Comparison of ENCODE assay signal across 16 cellular contexts in the genomic region with DNA sequence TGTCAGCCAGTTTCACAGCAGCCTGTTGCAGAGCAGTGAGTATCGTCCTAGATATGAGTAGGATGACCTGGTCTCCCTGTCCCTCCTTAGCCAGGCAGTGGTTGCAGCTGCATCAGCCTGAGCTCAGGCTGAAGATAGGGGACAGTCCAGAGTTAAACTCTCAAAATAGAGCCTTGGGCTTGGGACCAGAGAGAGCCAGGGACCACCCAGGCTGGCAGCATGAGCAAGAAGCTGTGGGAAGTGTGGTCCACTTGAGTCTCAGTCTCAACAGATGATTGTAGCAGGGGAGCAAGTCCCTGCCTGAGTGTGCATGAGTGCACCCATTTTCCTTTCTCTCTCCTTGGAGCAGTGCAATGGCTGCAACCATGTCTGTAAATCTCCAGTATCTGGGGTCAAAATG. TPM values are rescaled to one million over a fixed set of nuclear protein-coding genes. Genes with fewer than 3 reads are reported as not detected.
A peak's percentile ranks its signal among the peaks of the same experiment; 100 is the strongest.
DNase-seq lines count a peak whose midpoint lies in the region; ATAC-seq, FAIRE-seq and TF ChIP-seq lines count a peak whose summit lies in the region.
"Had no signal": no experiment of that assay in that cellular context is flagged by ENCODE, and none has a peak within 500 bp of the region (broad histone marks: within the 10 kb centered on the region; RNA-seq: fewer than 3 reads in every experiment).

No MANE protein-coding gene starts in this region.

- intact Hi-C loops in pancreas (cut with DNase I), result no loop called here

- H3K14ac ChIP-seq in mesenchymal stem cell (ENCODE audit: low read length in 2 of 2), result no peak overlapping the region

- TF ChIP-seq RAD21 in A549 (conservative IDR thresholded peaks at IDR 0.05 in 1 of 2, IDR thresholded peaks at IDR 0.05 in 1 of 2), result no peak

- H2BK5ac ChIP-seq in mesenchymal stem cell (ENCODE audit: low read depth, low read length, poor library complexity, severe bottlenecking), result no peak overlapping the region

- H3K4me2 ChIP-seq in A549, result no peak overlapping the region
- no peak overlapping the region for H3K4me2 ChIP-seq in mesenchymal stem cell (ENCODE audit: low read length, poor library complexity, severe bottlenecking)
- H3K4me2 ChIP-seq: BLaER1 treated with 17β-estradiol and CSF1 and Interleukin-3, amounts not matched to agents 10 nM and 100 nM had no signal

- H4K91ac ChIP-seq in mesenchymal stem cell (ENCODE audit: low read length), result peak overlapping the region; percentile 15

- CTCF ChIA-PET in A549 (lab: Yijun Ruan, JAX), result interaction anchor here (0.7 to 8.4 kb wide), 3 partner anchors 8 to 37 kb away, joined by 3 to 60 read pairs (median 3); partner anchors contain the start of gene TACR1

- TF ChIP-seq EP300 in A549 (IDR thresholded peaks at IDR 0.05), result no peak

- POLR2A ChIA-PET in A549 (lab: Yijun Ruan, JAX), result interaction anchor here (1.4 kb wide), 1 partner anchor 39 kb away, joined by 6 read pairs; no protein-coding TSS in a partner anchor

- no peak overlapping the region for H2AK5ac ChIP-seq in mesenchymal stem cell (ENCODE audit: low read length, severe bottlenecking)

- H3K4me3 ChIP-seq in A549 (no peak overlapping the region), SJSA1 (no peak overlapping the region), mesenchymal stem cell (ENCODE audit: insufficient read depth in 1 of 2, low read depth in 1 of 2, low read length in 2 of 2) (no peak overlapping the region), pancreas (no peak overlapping the region)
- H3K4me3 ChIP-seq: BLaER1 treated with 17β-estradiol and CSF1 and Interleukin-3, amounts not matched to agents 10 nM and 100 nM; HAP-1 had no signal

- ATAC-seq in A549 (no peak), pancreas (no peak)
- ATAC-seq: CD8-positive, alpha-beta T cell had no signal

- H3K9me3 ChIP-seq in A549 (peaks cover 34% of the 10 kb centered on the region), SJSA1 (replicated peaks) (no peaks in the 10 kb centered on the region; the same call in 1 of the 2 replicates), mesenchymal stem cell (ENCODE audit: control insufficient read depth, low read length) (peaks cover 5% of the 10 kb centered on the region), pancreas (no peaks in the 10 kb centered on the region)
- H3K9me3 ChIP-seq: HAP-1 had no signal

- H3K36me3 ChIP-seq in SJSA1 (peaks cover 10% of the 10 kb centered on the region), mesenchymal stem cell (ENCODE audit: control insufficient read depth in 1 of 2, insufficient read depth in 2 of 2, low read depth in 1 of 2, low read length in 2 of 2) (no peaks in the 10 kb centered on the region), pancreas (no peaks in the 10 kb centered on the region)
- H3K36me3 ChIP-seq: BLaER1 treated with 17β-estradiol and CSF1 and Interleukin-3, amounts not matched to agents 10 nM and 100 nM; HAP-1 had no signal

- H3K27ac ChIP-seq in A549, result peak overlapping the region; percentile 82 to 90
- peak overlapping the region; percentile 98 for H3K27ac ChIP-seq in SJSA1
- H3K27ac ChIP-seq in mesenchymal stem cell (ENCODE audit: low read length, poor library complexity, severe bottlenecking), result no peak overlapping the region
- no peak overlapping the region for H3K27ac ChIP-seq in pancreas
- H3K27ac ChIP-seq: 22Rv1; BLaER1 treated with 17β-estradiol and CSF1 and Interleukin-3, amounts not matched to agents 10 nM and 100 nM had no signal

- H3K79me1 ChIP-seq in mesenchymal stem cell (replicated peaks; ENCODE audit: low read length, poor library complexity, severe bottlenecking), result no peaks in the 10 kb centered on the region

- H3K4ac ChIP-seq in mesenchymal stem cell (ENCODE audit: low read depth in 1 of 2, low read length in 2 of 2), result no peak overlapping the region

- no peak for TF ChIP-seq POLR2A in A549 (IDR thresholded peaks at IDR 0.05; ENCODE audit: low read length)

- WGBS in A549 (ENCODE audit: missing lambda C conversion rate), result 100% methylated on average over 1 of the region's 1 CpG
- 76% methylated on average over 1 of the region's 1 CpG for WGBS in mesenchymal stem cell
- 82 to 94% methylated on average over 1 of the region's 1 CpG for WGBS in pancreas, 2 donors

- H2BK15ac ChIP-seq in mesenchymal stem cell (ENCODE audit: low read depth, poor library complexity, severe bottlenecking), result no peak overlapping the region

- no peak overlapping the region for H2AFZ ChIP-seq in mesenchymal stem cell (ENCODE audit: low read depth, low read length)

- FAIRE-seq in A549 (lab: Jason Lieb, UNC) (no peak), urothelium cell line (lab: Jason Lieb, UNC) (peak; percentile 40), pancreas (lab: Jason Lieb, UNC) (no peak)

- no peak overlapping the region for H3K18ac ChIP-seq in mesenchymal stem cell (ENCODE audit: low read depth in 1 of 2, low read length in 2 of 2)

- no peak overlapping the region for H3K23ac ChIP-seq in mesenchymal stem cell (ENCODE audit: low read length in 2 of 2)

- H2BK12ac ChIP-seq in mesenchymal stem cell (ENCODE audit: low read length in 2 of 2), result no peak overlapping the region

- H4K8ac ChIP-seq in mesenchymal stem cell (ENCODE audit: low read length), result no peak overlapping the region

- H3K4me1 ChIP-seq in A549 (peaks cover 20% of the 10 kb centered on the region), SJSA1 (replicated peaks) (peaks cover 34% of the 10 kb centered on the region), mesenchymal stem cell (ENCODE audit: control insufficient read depth, insufficient read depth, low read depth, low read length) (no peaks in the 10 kb centered on the region), pancreas (no peaks in the 10 kb centered on the region)
- H3K4me1 ChIP-seq: BLaER1 treated with 17β-estradiol and CSF1 and Interleukin-3, amounts not matched to agents 10 nM and 100 nM; HAP-1 had no signal

- no peaks in the 10 kb centered on the region for H3K27me3 ChIP-seq in SJSA1 (replicated peaks)
- H3K27me3 ChIP-seq in mesenchymal stem cell (ENCODE audit: control insufficient read depth in 1 of 2, insufficient read depth in 1 of 2, low read length in 2 of 2), result no peaks in the 10 kb centered on the region
- H3K27me3 ChIP-seq in pancreas, result no peaks in the 10 kb centered on the region
- H3K27me3 ChIP-seq: BLaER1 treated with 17β-estradiol and CSF1 and Interleukin-3, amounts not matched to agents 10 nM and 100 nM had no signal

- DNase-seq in A549 (ENCODE audit: low read depth in 1 of 2, low spot score in 1 of 2), result no peak
- peak; percentile 73 to 81 for DNase-seq in SJSA1 (ENCODE audit: low read depth in 1 of 2, low spot score in 2 of 2)
- DNase-seq in mesenchymal stem cell, result no peak
- DNase-seq in urothelium cell line (ENCODE audit: low spot score), result no peak
- DNase-seq in pancreas, result no peak
- DNase-seq in SHP77 (lab: John Stamatoyannopoulos, UW), result no peak
- no peak for DNase-seq in amygdala (lab: John Stamatoyannopoulos, UW)
- DNase-seq: Calu3; CD8-positive, alpha-beta T cell; DMS79 treated with DMSO at 0.1 percent for 48 hours; GF-D8 had no signal

- H3K9ac ChIP-seq in mesenchymal stem cell (ENCODE audit: low read length), result no peak overlapping the region
- H3K9ac ChIP-seq: BLaER1 treated with 17β-estradiol and CSF1 and Interleukin-3, amounts not matched to agents 10 nM and 100 nM had no signal

- H2BK120ac ChIP-seq in mesenchymal stem cell (ENCODE audit: low read depth, low read length), result no peak overlapping the region

- no peak for TF ChIP-seq CTCF in A549 (IDR thresholded peaks at IDR 0.05)
- no peak for TF ChIP-seq CTCF in pancreas (IDR thresholded peaks at IDR 0.05)

TF ChIP-seq in A549, 52 proteins besides CTCF, POLR2A, EP300 and RAD21:
- TF ChIP-seq SREBF2 (IDR thresholded peaks at IDR 0.05) (no peak), HEYL (CRISPR knock-in tag; IDR thresholded peaks at IDR 0.05) (0 out of 2 replicates have a peak, but pooled peaks have one; percentile 62), HOXB13 (CRISPR knock-in tag; IDR thresholded peaks at IDR 0.05; ENCODE audit: low read depth) (0 out of 2 replicates have a peak, but pooled peaks have one; percentile 14), CBX2 (IDR thresholded peaks at IDR 0.05; ENCODE audit: borderline replicate concordance, low read depth) (no peak)

RNA-seq across cellular contexts. Expression of gene TACR1, which starts 38.0 kb away (rescaled TPM):
- polyA plus RNA-seq in A549 (2011; rRNA removed), result 0.92 and 1.0 TPM in 2 replicates
- polyA plus RNA-seq in A549 (2012; cell fraction: cytosol; rRNA removed), result 0.91 and 1.3 TPM in 2 replicates
- 0.78 and 1.1 TPM in 2 replicates for polyA plus RNA-seq in A549 (2012; cell fraction: nucleus; rRNA removed)
- 0.11 to 0.27 TPM (median 0.14 TPM) in 3 replicates for polyA plus RNA-seq in A549 (2017; fragmentation: RNase III; extraction: RNeasy Plus Mini Kit Qiagen cat#74134 plus additional on column Dnase treatment)
- polyA minus RNA-seq in A549 (2011; rRNA and poly(A)+ RNA removed), result 2.9 and 3.1 TPM in 2 replicates
- 0.13 TPM in 1 of 2 replicates, not detected in the other for total RNA-seq in SJSA1 (2014; rRNA removed; shearing (Covaris generic))
- polyA plus RNA-seq in mesenchymal stem cell (2013, experiment 1 of 2), result 0.06 TPM
- 0.11 TPM for polyA plus RNA-seq in mesenchymal stem cell (2013, experiment 2 of 2)
- under 1 TPM; 0.08 to 0.40 (median 0.09) TPM for total RNA-seq in pancreas
- under 1 TPM; 0.07 to 0.23 TPM for polyA plus RNA-seq in pancreas
- total RNA-seq: A673, Calu3, HT-29 had no signal

Comparison
In these comparisons a context has a peak if more than half of its experiments do, and no peak if none do; other contexts are left out.
1. DNase-seq: peak in SJSA1 (2 of 2); none in A549 (0 of 2), mesenchymal stem cell (single experiment), urothelium cell line (single experiment), pancreas (0 of 6), SHP77 (0 of 2) and amygdala (0 of 56).
2. H3K27ac ChIP-seq: peak in A549 (2 of 2) and SJSA1 (single experiment); none in mesenchymal stem cell (single experiment) and pancreas (0 of 4).